In genomic region chr15:26831951-26832350, GRCh38 we compare ENCODE assay signal across 1 cellular context.
TF ChIP-seq lines count a peak whose summit lies in the region.

No MANE protein-coding gene starts in this region.

TF ChIP-seq in HepG2, 621 proteins besides CTCF, POLR2A, EP300 and RAD21:
- TF ChIP-seq TBX2 (CRISPR knock-in tag; IDR thresholded peaks at IDR 0.05; ENCODE audit: borderline replicate concordance) (no peak), NFKBIZ (CRISPR knock-in tag; IDR thresholded peaks at IDR 0.05) (no peak), CBX5 (CRISPR knock-in tag; IDR thresholded peaks at IDR 0.05; ENCODE audit: borderline replicate concordance) (no peak), ZNF615 (CRISPR knock-in tag; IDR thresholded peaks at IDR 0.05; ENCODE audit: borderline replicate concordance) (no peak)
